Comparison of ENCODE assay signal across 8 cellular contexts in the genomic region with DNA sequence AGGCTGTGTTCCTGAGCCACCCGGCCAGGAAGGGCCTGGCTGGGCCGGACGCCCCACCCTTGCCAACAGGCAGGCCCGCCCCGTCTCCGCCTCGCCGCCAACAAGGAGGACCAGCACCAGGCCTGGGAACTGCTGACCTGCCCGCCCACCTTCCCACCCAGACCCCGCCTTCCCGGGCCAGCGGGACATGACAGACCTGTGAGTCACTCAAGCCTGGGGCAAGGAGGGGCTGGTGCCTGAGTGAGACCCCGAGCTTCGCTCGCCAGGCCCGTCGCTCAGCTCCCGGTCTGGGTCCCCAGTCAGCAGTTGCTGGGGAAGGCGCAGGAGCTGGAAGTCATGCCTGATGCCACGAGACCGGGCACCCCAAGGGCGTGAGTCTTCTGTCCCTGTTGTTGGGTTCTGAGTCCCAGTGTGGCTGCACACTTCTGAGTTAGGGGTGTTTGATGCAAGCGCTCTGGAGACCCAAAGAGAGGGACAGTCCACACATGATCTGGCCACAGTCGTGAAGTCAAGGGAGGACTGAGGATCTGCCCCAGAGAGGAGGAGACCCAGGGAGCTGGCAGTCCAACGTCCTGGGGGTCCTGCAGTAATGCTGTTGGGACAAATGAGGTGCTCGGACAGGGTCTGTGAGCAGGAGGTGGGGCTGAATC. TPM values are rescaled to one million over a fixed set of nuclear protein-coding genes. Genes with fewer than 3 reads are reported as not detected.
A peak's percentile ranks its signal among the peaks of the same experiment; 100 is the strongest.
DNase-seq lines count a peak whose midpoint lies in the region; ATAC-seq and TF ChIP-seq lines count a peak whose summit lies in the region.

A gene with protein sequence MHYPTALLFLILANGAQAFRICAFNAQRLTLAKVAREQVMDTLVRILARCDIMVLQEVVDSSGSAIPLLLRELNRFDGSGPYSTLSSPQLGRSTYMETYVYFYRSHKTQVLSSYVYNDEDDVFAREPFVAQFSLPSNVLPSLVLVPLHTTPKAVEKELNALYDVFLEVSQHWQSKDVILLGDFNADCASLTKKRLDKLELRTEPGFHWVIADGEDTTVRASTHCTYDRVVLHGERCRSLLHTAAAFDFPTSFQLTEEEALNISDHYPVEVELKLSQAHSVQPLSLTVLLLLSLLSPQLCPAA (minus strand): TSS at position 33 of the 650 bp plus-strand sequence. CDS start 3,686 bp downstream, outside the sequence.

- intact Hi-C loops in esophagus muscularis mucosa (cut with DNase I), result no loop called here

- TF ChIP-seq CTCF in esophagus muscularis mucosa (IDR thresholded peaks at IDR 0.05), result no peak

- peak within 1 kb of the TSS; percentile 55 to 73 (median 66) for H3K27ac ChIP-seq in esophagus muscularis mucosa (replicated peaks in 1 of 4)

- no peak for TF ChIP-seq EP300 in esophagus muscularis mucosa (IDR thresholded peaks at IDR 0.05)

- H3K36me3 ChIP-seq in esophagus muscularis mucosa, result peaks cover 0 to 12% (median 5%) of the 10 kb centered on the region in 4 donors

- no peaks in the 10 kb centered on the region for H3K27me3 ChIP-seq in esophagus muscularis mucosa

- H3K4me1 ChIP-seq in esophagus muscularis mucosa, result peaks cover 3 to 27% (median 19%) of the 10 kb centered on the region in 4 donors

- peak within 1 kb of the TSS; percentile 34 to 49 (median 38) for H3K4me3 ChIP-seq in esophagus muscularis mucosa

- no peaks in the 10 kb centered on the region for H3K9me3 ChIP-seq in esophagus muscularis mucosa

- peak; percentile 48 for ATAC-seq in HG03095 (IDR thresholded peaks at IDR 0.05; ENCODE audit: unreplicated experiment)
- no peak for ATAC-seq in GM18858 (IDR thresholded peaks at IDR 0.05; ENCODE audit: unreplicated experiment)

- no peak for TF ChIP-seq POLR2A in esophagus muscularis mucosa (IDR thresholded peaks at IDR 0.05; ENCODE audit: low read depth)

- WGBS in esophagus muscularis mucosa, result 51% methylated on average over 16 of the region's 26 CpGs

- DNase-seq in GM03348 (ENCODE audit: low spot score) (peak; percentile 82), UCSD-AML1 (lab: John Stamatoyannopoulos, UW; ENCODE audit: unreplicated experiment) (peak; percentile 83), esophagus muscularis mucosa (ENCODE audit: extremely low spot score) (no peak), myocyte (ENCODE audit: low read depth) (peak; percentile 89), NCI-H1048 (lab: John Stamatoyannopoulos, UW) (no peak)
- no peak for DNase-seq in activated CD4-positive, alpha-beta T cell treated with anti-CD3 and anti-CD28 coated beads for 4 hours

RNA-seq across cellular contexts. Expression of the gene that starts here (rescaled TPM):
- total RNA-seq in esophagus muscularis mucosa (10 to 100 TPM; 19.9 to 24.3 (median 22.6) TPM), myocyte (214 and 235 TPM in 2 replicates)
- polyA plus RNA-seq in myocyte (2012), result 115 TPM

Comparison
In these comparisons a context has a peak if more than half of its experiments do, and no peak if none do; other contexts are left out.
1. DNase-seq: peak in GM03348 (single experiment), UCSD-AML1 (single experiment) and myocyte (single experiment); none in esophagus muscularis mucosa (single experiment), activated CD4-positive, alpha-beta T cell treated with anti-CD3 and anti-CD28 coated beads for 4 hours (0 of 2) and NCI-H1048 (single experiment).